9 cellular contexts compared by ENCODE assay signal in the genomic region with DNA sequence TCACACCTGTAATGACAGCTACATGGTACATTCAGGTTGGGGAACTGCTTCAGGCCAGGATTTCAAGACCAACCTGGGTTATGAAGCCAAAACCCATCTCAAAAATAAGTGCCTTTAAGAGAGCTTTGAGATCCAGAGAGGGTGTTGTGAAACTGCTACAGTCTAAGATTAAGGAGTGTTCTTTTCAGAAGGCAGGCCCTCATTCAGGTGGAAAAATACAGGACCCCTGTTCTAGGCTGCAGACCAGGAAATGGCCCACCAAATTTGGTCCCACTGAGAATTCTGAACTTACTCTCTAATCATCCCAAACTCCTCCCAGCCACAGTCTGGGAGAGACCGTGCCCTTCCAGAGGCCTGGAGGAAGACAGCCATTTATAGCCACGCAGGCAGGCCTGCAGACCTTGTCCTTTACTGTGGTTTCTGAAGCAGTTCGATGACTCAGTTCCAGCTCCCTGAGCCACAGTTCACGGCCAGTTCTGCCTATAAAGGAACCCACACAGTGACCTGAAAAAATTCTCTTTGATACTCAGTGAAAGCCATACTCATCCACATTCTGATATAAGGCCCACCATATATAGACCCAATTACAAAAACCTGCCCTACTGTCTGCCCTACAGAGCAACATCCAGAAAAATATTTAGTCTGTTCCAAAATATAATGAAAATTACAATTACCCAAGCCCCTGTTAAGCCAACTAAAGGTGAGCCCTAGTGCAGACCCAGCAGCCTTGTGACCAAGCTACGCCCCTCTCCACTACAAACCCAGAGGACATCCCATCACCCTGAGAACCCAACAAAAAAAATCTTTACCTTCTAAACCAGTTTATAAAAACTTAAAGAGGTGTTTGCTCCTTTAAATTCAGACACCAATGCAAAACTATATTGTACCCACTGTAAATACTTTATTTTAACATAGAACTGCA. TPM values are rescaled to one million over a fixed set of nuclear protein-coding genes. Genes with fewer than 3 reads are reported as not detected.
A peak's percentile ranks its signal among the peaks of the same experiment; 100 is the strongest.
DNase-seq lines count a peak whose midpoint lies in the region; ATAC-seq, FAIRE-seq and TF ChIP-seq lines count a peak whose summit lies in the region.
"Had no signal": no experiment of that assay in that cellular context is flagged by ENCODE, and none has a peak within 500 bp of the region (broad histone marks: within the 10 kb centered on the region; RNA-seq: fewer than 3 reads in every experiment).

No MANE protein-coding gene starts in this region.

- H3K4me1 ChIP-seq in colonic mucosa (no peaks in the 10 kb centered on the region), lower lobe of right lung (no peaks in the 10 kb centered on the region)

- H3K36me3 Mint-ChIP-seq in natural killer cell treated with Interleukin-12 subunit alpha and Interleukin-12 subunit beta and Interleukin-15 and Interleukin-18, amount 100 ng/mL, for 72 hours = peaks cover 9% of the 10 kb centered on the region

- H3K4me3 ChIP-seq in colonic mucosa (no peak overlapping the region), lower lobe of right lung (no peak overlapping the region)

- no peak overlapping the region for H3K27ac ChIP-seq in colonic mucosa
- H3K27ac ChIP-seq in lower lobe of right lung = no peak overlapping the region

- H3K4me1 Mint-ChIP-seq in natural killer cell treated with Interleukin-12 subunit alpha and Interleukin-12 subunit beta and Interleukin-15 and Interleukin-18, amount 100 ng/mL, for 72 hours (ENCODE audit: low read depth in 2 of 2) = peaks cover 1 to 11% of the 10 kb centered on the region in 2 donors
- H3K4me1 Mint-ChIP-seq: nephron had no signal

- ATAC-seq in natural killer cell treated with Interleukin-12 subunit alpha and Interleukin-12 subunit beta and Interleukin-15 and Interleukin-18, amount 100 ng/mL, for 72 hours = peak; percentile 60 to 63
- no peak for ATAC-seq in lower lobe of right lung

- H3K27me3 ChIP-seq in colonic mucosa (no peaks in the 10 kb centered on the region), lower lobe of right lung (ENCODE audit: low read depth) (no peaks in the 10 kb centered on the region)

- H3K27ac Mint-ChIP-seq in natural killer cell treated with Interleukin-12 subunit alpha and Interleukin-12 subunit beta and Interleukin-15 and Interleukin-18, amount 100 ng/mL, for 72 hours = peak overlapping the region in 1 of 2 donors; percentile 5
- H3K27ac Mint-ChIP-seq: nephron had no signal

- no peak for TF ChIP-seq CTCF in colonic mucosa (IDR thresholded peaks at IDR 0.05)
- no peak for TF ChIP-seq CTCF in lower lobe of right lung (IDR thresholded peaks at IDR 0.05)

- H3K27me3 Mint-ChIP-seq in natural killer cell treated with Interleukin-12 subunit alpha and Interleukin-12 subunit beta and Interleukin-15 and Interleukin-18, amount 100 ng/mL, for 72 hours = no peaks in the 10 kb centered on the region

- no peaks in the 10 kb centered on the region for H3K36me3 ChIP-seq in colonic mucosa
- H3K36me3 ChIP-seq in lower lobe of right lung = peaks cover 29% of the 10 kb centered on the region

- intact Hi-C loops in colonic mucosa (cut with DNase I) (no loop called here), lower lobe of right lung (cut with DNase I) (no loop called here)

- H3K9me3 Mint-ChIP-seq in natural killer cell treated with Interleukin-12 subunit alpha and Interleukin-12 subunit beta and Interleukin-15 and Interleukin-18, amount 100 ng/mL, for 72 hours = no peaks in the 10 kb centered on the region

- H3K9me3 ChIP-seq in colonic mucosa (no peaks in the 10 kb centered on the region), lower lobe of right lung (no peaks in the 10 kb centered on the region)

- peak; percentile 11 for DNase-seq in ELF-1 (ENCODE audit: low read depth, low spot score)
- peak; percentile 88 for DNase-seq in RCC 7860 (ENCODE audit: low spot score)
- peak; percentile 8 for DNase-seq in dermis blood vessel endothelial cell
- DNase-seq in natural killer cell treated with Interleukin-12 subunit alpha and Interleukin-12 subunit beta and Interleukin-15 and Interleukin-18, amount 100 ng/mL, for 72 hours (ENCODE audit: low spot score) = no peak
- DNase-seq in colonic mucosa = no peak
- no peak for DNase-seq in NCI-H2107 treated with DMSO at 0.1 percent for 48 hours (lab: John Stamatoyannopoulos, UW; ENCODE audit: unreplicated experiment)
- DNase-seq in NCI-H146 treated with DMSO at 0.1 percent for 48 hours (lab: John Stamatoyannopoulos, UW; ENCODE audit: unreplicated experiment) = no peak
- no peak for DNase-seq in lower lobe of right lung

- FAIRE-seq in RCC 7860 (lab: Jason Lieb, UNC) = peak; percentile 95

- no peak overlapping the region for H3K9ac ChIP-seq in colonic mucosa (ENCODE audit: low read depth in 2 of 2, low read length in 2 of 2)

- H3K4me3 Mint-ChIP-seq in natural killer cell treated with Interleukin-12 subunit alpha and Interleukin-12 subunit beta and Interleukin-15 and Interleukin-18, amount 100 ng/mL, for 72 hours = peak overlapping the region; percentile 1
- H3K4me3 Mint-ChIP-seq: nephron had no signal

RNA-seq across cellular contexts. Expression of a gene that starts 21.2 kb away (rescaled TPM):
- total RNA-seq in dermis blood vessel endothelial cell = 12.6 and 19.2 TPM in 2 replicates
- 10 to 100 TPM; 14.3 to 15.0 TPM for total RNA-seq in natural killer cell treated with Interleukin-12 subunit alpha and Interleukin-12 subunit beta and Interleukin-15 and Interleukin-18, amount 100 ng/mL, for 72 hours
- total RNA-seq in colonic mucosa = 10 to 100 TPM in 1 of 2 donors, 1 to 10 TPM in 1; 7.2 to 11.4 TPM
- 13.6 TPM for total RNA-seq in lower lobe of right lung

Comparison
In these comparisons a context has a peak if more than half of its experiments do, and no peak if none do; other contexts are left out.
1. DNase-seq: peak in ELF-1 (single experiment), RCC 7860 (single experiment) and dermis blood vessel endothelial cell (single experiment); none in natural killer cell treated with Interleukin-12 subunit alpha and Interleukin-12 subunit beta and Interleukin-15 and Interleukin-18, amount 100 ng/mL, for 72 hours (single experiment), colonic mucosa (single experiment), NCI-H2107 treated with DMSO at 0.1 percent for 48 hours (single experiment), NCI-H146 treated with DMSO at 0.1 percent for 48 hours (single experiment) and lower lobe of right lung (single experiment).
2. ATAC-seq: peak in natural killer cell treated with Interleukin-12 subunit alpha and Interleukin-12 subunit beta and Interleukin-15 and Interleukin-18, amount 100 ng/mL, for 72 hours (2 of 2); none in lower lobe of right lung (0 of 2).